Comparison of ENCODE assay signal across 7 cellular contexts in the genomic region with DNA sequence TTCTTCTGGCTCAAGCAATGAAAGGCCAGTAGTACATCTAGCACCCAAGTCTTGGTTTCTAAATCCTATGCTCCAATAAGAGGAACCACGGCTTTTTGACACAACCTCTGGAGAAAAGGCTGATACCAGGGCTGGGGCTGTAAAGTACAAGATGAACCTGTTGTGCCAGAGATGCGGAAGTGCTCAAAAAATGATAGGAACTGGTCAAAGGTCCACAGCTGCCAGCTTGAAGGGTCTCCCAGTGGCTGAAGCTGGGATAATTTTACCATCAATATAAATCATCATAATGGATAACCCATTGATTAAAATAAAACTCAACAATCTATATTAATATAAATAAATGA. TPM values are rescaled to one million over a fixed set of nuclear protein-coding genes. Genes with fewer than 3 reads are reported as not detected.
DNase-seq lines count a peak whose midpoint lies in the region; ATAC-seq and FAIRE-seq lines count a peak whose summit lies in the region.

No MANE protein-coding gene starts in this region.

- no peaks in the 10 kb centered on the region for H3K9me3 ChIP-seq in iPS-15b (ENCODE audit: control insufficient read depth, insufficient read depth, low read length)
- no peaks in the 10 kb centered on the region for H3K9me3 ChIP-seq in subcutaneous abdominal adipose tissue (ENCODE audit: control insufficient read depth in 5 of 5, low read length in 5 of 5)

- H3K27ac Mint-ChIP-seq in activated T-cell treated with anti-CD3 and anti-CD28 coated beads, Interleukin-2, amount 50 U/mL, for 72 hours, result peak overlapping the region; percentile 63

- peaks cover 0 to 2% of the 10 kb centered on the region in 2 donors for H3K36me3 Mint-ChIP-seq in activated T-cell treated with anti-CD3 and anti-CD28 coated beads, Interleukin-2, amount 50 U/mL, for 72 hours (ENCODE audit: insufficient read depth in 2 of 2)

- peak overlapping the region; percentile 91 to 93 for H3K4me3 Mint-ChIP-seq in activated T-cell treated with anti-CD3 and anti-CD28 coated beads, Interleukin-2, amount 50 U/mL, for 72 hours

- no peaks in the 10 kb centered on the region for H3K9me3 Mint-ChIP-seq in activated T-cell treated with anti-CD3 and anti-CD28 coated beads, Interleukin-2, amount 50 U/mL, for 72 hours

- ATAC-seq in GM18867 (IDR thresholded peaks at IDR 0.05; ENCODE audit: unreplicated experiment), result peak; percentile 11
- ATAC-seq in activated T-cell treated with anti-CD3 and anti-CD28 coated beads, Interleukin-2, amount 50 U/mL, for 72 hours (replicated peaks in 1 of 2), result no peak

- no peaks in the 10 kb centered on the region for H3K27me3 Mint-ChIP-seq in activated T-cell treated with anti-CD3 and anti-CD28 coated beads, Interleukin-2, amount 50 U/mL, for 72 hours (ENCODE audit: low read depth)

- H3K9ac ChIP-seq in iPS-15b (ENCODE audit: low read depth, low read length), result no peak overlapping the region
- peak overlapping the region in 4 of 5 donors; percentile 57 to 85 (median 74) for H3K9ac ChIP-seq in subcutaneous abdominal adipose tissue (ENCODE audit: low read length in 5 of 5)

- H3K4me3 ChIP-seq in iPS-15b (ENCODE audit: low read depth, low read length), result peak overlapping the region; percentile 98
- H3K4me3 ChIP-seq in subcutaneous abdominal adipose tissue (ENCODE audit: low read depth in 1 of 5, low read length in 5 of 5), result peak overlapping the region; percentile 87 to 96 (median 94)

- FAIRE-seq in HTR-8/SVneo (lab: Jason Lieb, UNC), result no peak

- DNase-seq in HTR-8/SVneo (ENCODE audit: insufficient read length, low spot score), result peak; percentile 41
- no peak for DNase-seq in activated T-cell treated with anti-CD3 and anti-CD28 coated beads, Interleukin-2, amount 50 U/mL, for 72 hours
- DNase-seq in GM19238 (ENCODE audit: insufficient read length, low spot score), result no peak
- no peak for DNase-seq in kidney tubule cell (ENCODE audit: low spot score)

- H3K4me1 Mint-ChIP-seq in activated T-cell treated with anti-CD3 and anti-CD28 coated beads, Interleukin-2, amount 50 U/mL, for 72 hours (ENCODE audit: low read depth), result peaks cover 20% of the 10 kb centered on the region

- H3K36me3 ChIP-seq in iPS-15b (ENCODE audit: control insufficient read depth, insufficient read depth, low read length), result no peaks in the 10 kb centered on the region
- no peaks in the 10 kb centered on the region for H3K36me3 ChIP-seq in subcutaneous abdominal adipose tissue (ENCODE audit: control insufficient read depth in 5 of 5, insufficient read depth in 5 of 5, low read length in 5 of 5)

- H3K27me3 ChIP-seq in iPS-15b (ENCODE audit: control insufficient read depth, insufficient read depth, low read length), result no peaks in the 10 kb centered on the region
- no peaks in the 10 kb centered on the region for H3K27me3 ChIP-seq in subcutaneous abdominal adipose tissue (ENCODE audit: control insufficient read depth in 5 of 5, insufficient read depth in 4 of 5, low read length in 5 of 5)

- peak overlapping the region; percentile 82 for H3K27ac ChIP-seq in subcutaneous abdominal adipose tissue (ENCODE audit: low read depth, low read length)

- H3K4me1 ChIP-seq in iPS-15b (ENCODE audit: control insufficient read depth, insufficient read depth, low read length) (peaks cover 12% of the 10 kb centered on the region), subcutaneous abdominal adipose tissue (ENCODE audit: control insufficient read depth in 5 of 5, insufficient read depth in 5 of 5, low read length in 5 of 5) (peaks cover 0 to 28% (median 17%) of the 10 kb centered on the region in 5 donors)

RNA-seq across cellular contexts. Expression of gene NCEH1, which starts 0.6 kb away (rescaled TPM):
- 1 to 10 TPM; 6.1 to 8.7 TPM for total RNA-seq in activated T-cell treated with anti-CD3 and anti-CD28 coated beads, Interleukin-2, amount 50 U/mL, for 72 hours

RNA-seq across cellular contexts. Expression of gene ECT2, which starts 39.1 kb away (rescaled TPM):
- 10 to 100 TPM; 46.3 to 58.6 TPM for total RNA-seq in activated T-cell treated with anti-CD3 and anti-CD28 coated beads, Interleukin-2, amount 50 U/mL, for 72 hours
